ENCODE assay signal across 1 cellular context in genomic region chr6:79536969-79537747, GRCh38.
TF ChIP-seq lines count a peak whose summit lies in the region.

TSS of gene LCA5 (minus strand) at chr6:79537430. CDS start at chr6:79518894, 18,536 bp downstream.

TF ChIP-seq in HepG2, 621 proteins besides CTCF, POLR2A, EP300 and RAD21 (continued from another document and continues in another):
- TF ChIP-seq TFDP1 (CRISPR knock-in tag; IDR thresholded peaks at IDR 0.05; ENCODE audit: borderline replicate concordance) (peak; percentile 31; the same call in 1 of the 2 replicates), ZBTB43 (CRISPR knock-in tag; conservative IDR thresholded peaks at IDR 0.05) (no peak), ZNF460 (CRISPR knock-in tag; IDR thresholded peaks at IDR 0.05; ENCODE audit: borderline replicate concordance) (no peak), SALL2 (CRISPR knock-in tag; IDR thresholded peaks at IDR 0.05) (peak; percentile 45; the same call in 1 of the 2 replicates), CC2D1A (CRISPR knock-in tag; IDR thresholded peaks at IDR 0.05) (0 out of 2 replicates have a peak, but pooled peaks have one; percentile 44), KAT7 (CRISPR knock-in tag; IDR thresholded peaks at IDR 0.05; ENCODE audit: borderline replicate concordance) (peak; percentile 48; the same call in 1 of the 2 replicates), ZNF629 (CRISPR knock-in tag; conservative IDR thresholded peaks at IDR 0.05) (no peak), ZNF572 (CRISPR knock-in tag; IDR thresholded peaks at IDR 0.05) (peak; percentile 78; the same call in 1 of the 2 replicates), ZSCAN29 (CRISPR knock-in tag; conservative IDR thresholded peaks at IDR 0.05) (0 out of 2 replicates have a peak, but pooled peaks have one; percentile 17), YEATS4 (CRISPR knock-in tag; IDR thresholded peaks at IDR 0.05; ENCODE audit: borderline replicate concordance) (peak; percentile 61; the same call in 1 of the 2 replicates), SNAPC4 (CRISPR knock-in tag; IDR thresholded peaks at IDR 0.05) (peak; percentile 60; the same call in 1 of the 2 replicates), PAWR (CRISPR knock-in tag; IDR thresholded peaks at IDR 0.05; ENCODE audit: borderline replicate concordance) (no peak), FOXC1 (CRISPR knock-in tag; IDR thresholded peaks at IDR 0.05; ENCODE audit: borderline replicate concordance) (peak; percentile 45; the same call in 1 of the 2 replicates), FOXK2 (IDR thresholded peaks at IDR 0.05) (no peak), STAT5B (CRISPR knock-in tag; IDR thresholded peaks at IDR 0.05) (no peak), NAIF1 (CRISPR knock-in tag; IDR thresholded peaks at IDR 0.05; ENCODE audit: borderline replicate concordance) (peak; percentile 99), ZNF619 (CRISPR knock-in tag; IDR thresholded peaks at IDR 0.05) (peak; percentile 84), NFE2L1 (CRISPR knock-in tag; IDR thresholded peaks at IDR 0.05; ENCODE audit: borderline replicate concordance) (no peak), GATAD2A (CRISPR knock-in tag; IDR thresholded peaks at IDR 0.05) (no peak), IRF1 (CRISPR knock-in tag; IDR thresholded peaks at IDR 0.05; ENCODE audit: low read depth) (no peak), AGO2 (optimal IDR thresholded peaks at IDR 0.05; ENCODE audit: low read depth, low read length) (peak; percentile 41), ZNF784 (CRISPR knock-in tag; IDR thresholded peaks at IDR 0.05; ENCODE audit: borderline replicate concordance) (no peak), REL (CRISPR knock-in tag; conservative IDR thresholded peaks at IDR 0.05) (0 out of 2 replicates have a peak, but pooled peaks have one; percentile 56), HIVEP1 (CRISPR knock-in tag; IDR thresholded peaks at IDR 0.05) (peak; percentile 63; the same call in 1 of the 2 replicates), ZMYM2 (CRISPR knock-in tag; IDR thresholded peaks at IDR 0.05) (0 out of 2 replicates have a peak, but pooled peaks have one; percentile 30), TSC22D2 (CRISPR knock-in tag; IDR thresholded peaks at IDR 0.05; ENCODE audit: borderline replicate concordance) (peak; percentile 44; the same call in 1 of the 2 replicates), HMGXB4 (CRISPR knock-in tag; IDR thresholded peaks at IDR 0.05; ENCODE audit: borderline replicate concordance in 1 of 2, low read depth in 1 of 2) (peak; percentile 70 to 74; a peak in 3 of 4 replicates), ZFP90 (CRISPR knock-in tag; IDR thresholded peaks at IDR 0.05; ENCODE audit: borderline replicate concordance) (peak; percentile 65; the same call in 1 of the 2 replicates), YY1 (IDR thresholded peaks at IDR 0.05; ENCODE audit: insufficient read depth, insufficient replicate concordance, low read depth, low read length) (peak; percentile 66), RFX1 (IDR thresholded peaks at IDR 0.05) (peak; percentile 62), POLR2G (IDR thresholded peaks at IDR 0.05; ENCODE audit: low read depth, low read length) (peak; percentile 89), NR1H2 (CRISPR knock-in tag; IDR thresholded peaks at IDR 0.05; ENCODE audit: borderline replicate concordance, low read depth) (no peak), ZNF792 (CRISPR knock-in tag; IDR thresholded peaks at IDR 0.05) (peak; percentile 24), HNRNPLL (IDR thresholded peaks at IDR 0.05; ENCODE audit: low read depth, low read length, poor library complexity, severe bottlenecking) (peak; percentile 99), MTF1 (CRISPR knock-in tag; IDR thresholded peaks at IDR 0.05) (no peak), ZNF260 (CRISPR knock-in tag; IDR thresholded peaks at IDR 0.05; ENCODE audit: borderline replicate concordance, low read depth) (no peak), SP2 (CRISPR knock-in tag; IDR thresholded peaks at IDR 0.05) (peak; percentile 97), DR1 (CRISPR knock-in tag; IDR thresholded peaks at IDR 0.05) (peak; percentile 85; the same call in 1 of the 2 replicates), CREM (IDR thresholded peaks at IDR 0.05) (peak; percentile 63; the same call in 1 of the 2 replicates), CREM (CRISPR knock-in tag; IDR thresholded peaks at IDR 0.05) (no peak), FOXJ3 (CRISPR knock-in tag; IDR thresholded peaks at IDR 0.05; ENCODE audit: borderline replicate concordance) (no peak), ZNF335 (CRISPR knock-in tag; IDR thresholded peaks at IDR 0.05) (peak; percentile 41; the same call in 1 of the 2 replicates), CAMTA2 (CRISPR knock-in tag; IDR thresholded peaks at IDR 0.05; ENCODE audit: borderline replicate concordance) (0 out of 2 replicates have a peak, but pooled peaks have one; percentile 67), RARA (CRISPR knock-in tag; IDR thresholded peaks at IDR 0.05) (0 out of 2 replicates have a peak, but pooled peaks have one; percentile 8), RFX5 (IDR thresholded peaks at IDR 0.05; ENCODE audit: low read depth, low read length) (no peak), MZF1 (CRISPR knock-in tag; IDR thresholded peaks at IDR 0.05; ENCODE audit: borderline replicate concordance) (no peak), MAX (IDR thresholded peaks at IDR 0.05) (peak; percentile 21), LCORL (IDR thresholded peaks at IDR 0.05) (no peak), LCORL (CRISPR knock-in tag; IDR thresholded peaks at IDR 0.05) (peak; percentile 63; the same call in 1 of the 2 replicates), RBM39 (IDR thresholded peaks at IDR 0.05; ENCODE audit: low read depth, low read length, poor library complexity, severe bottlenecking) (peak; percentile 56), ZNF562 (CRISPR knock-in tag; IDR thresholded peaks at IDR 0.05; ENCODE audit: borderline replicate concordance) (no peak), HMGA1 (CRISPR knock-in tag; conservative IDR thresholded peaks at IDR 0.05) (no peak), ZNF713 (CRISPR knock-in tag; IDR thresholded peaks at IDR 0.05) (no peak)
- TF ChIP-seq, protein P1, sequence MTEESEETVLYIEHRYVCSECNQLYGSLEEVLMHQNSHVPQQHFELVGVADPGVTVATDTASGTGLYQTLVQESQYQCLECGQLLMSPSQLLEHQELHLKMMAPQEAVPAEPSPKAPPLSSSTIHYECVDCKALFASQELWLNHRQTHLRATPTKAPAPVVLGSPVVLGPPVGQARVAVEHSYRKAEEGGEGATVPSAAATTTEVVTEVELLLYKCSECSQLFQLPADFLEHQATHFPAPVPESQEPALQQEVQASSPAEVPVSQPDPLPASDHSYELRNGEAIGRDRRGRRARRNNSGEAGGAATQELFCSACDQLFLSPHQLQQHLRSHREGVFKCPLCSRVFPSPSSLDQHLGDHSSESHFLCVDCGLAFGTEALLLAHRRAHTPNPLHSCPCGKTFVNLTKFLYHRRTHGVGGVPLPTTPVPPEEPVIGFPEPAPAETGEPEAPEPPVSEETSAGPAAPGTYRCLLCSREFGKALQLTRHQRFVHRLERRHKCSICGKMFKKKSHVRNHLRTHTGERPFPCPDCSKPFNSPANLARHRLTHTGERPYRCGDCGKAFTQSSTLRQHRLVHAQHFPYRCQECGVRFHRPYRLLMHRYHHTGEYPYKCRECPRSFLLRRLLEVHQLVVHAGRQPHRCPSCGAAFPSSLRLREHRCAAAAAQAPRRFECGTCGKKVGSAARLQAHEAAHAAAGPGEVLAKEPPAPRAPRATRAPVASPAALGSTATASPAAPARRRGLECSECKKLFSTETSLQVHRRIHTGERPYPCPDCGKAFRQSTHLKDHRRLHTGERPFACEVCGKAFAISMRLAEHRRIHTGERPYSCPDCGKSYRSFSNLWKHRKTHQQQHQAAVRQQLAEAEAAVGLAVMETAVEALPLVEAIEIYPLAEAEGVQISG (CRISPR knock-in tag; IDR thresholded peaks at IDR 0.05): peak; percentile 54; the same call in 1 of the 2 replicates
- TF ChIP-seq, protein P2, sequence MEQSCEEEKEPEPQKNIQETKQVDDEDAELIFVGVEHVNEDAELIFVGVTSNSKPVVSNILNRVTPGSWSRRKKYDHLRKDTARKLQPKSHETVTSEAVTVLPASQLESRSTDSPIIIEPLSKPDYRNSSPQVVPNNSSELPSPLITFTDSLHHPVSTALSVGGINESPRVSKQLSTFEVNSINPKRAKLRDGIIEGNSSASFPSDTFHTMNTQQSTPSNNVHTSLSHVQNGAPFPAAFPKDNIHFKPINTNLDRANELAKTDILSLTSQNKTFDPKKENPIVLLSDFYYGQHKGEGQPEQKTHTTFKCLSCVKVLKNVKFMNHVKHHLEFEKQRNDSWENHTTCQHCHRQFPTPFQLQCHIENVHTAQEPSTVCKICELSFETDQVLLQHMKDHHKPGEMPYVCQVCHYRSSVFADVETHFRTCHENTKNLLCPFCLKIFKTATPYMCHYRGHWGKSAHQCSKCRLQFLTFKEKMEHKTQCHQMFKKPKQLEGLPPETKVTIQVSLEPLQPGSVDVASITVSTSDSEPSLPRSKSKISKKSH (CRISPR knock-in tag; IDR thresholded peaks at IDR 0.05; ENCODE audit: borderline replicate concordance): peak; percentile 76; the same call in 1 of the 2 replicates
